In the genomic region with DNA sequence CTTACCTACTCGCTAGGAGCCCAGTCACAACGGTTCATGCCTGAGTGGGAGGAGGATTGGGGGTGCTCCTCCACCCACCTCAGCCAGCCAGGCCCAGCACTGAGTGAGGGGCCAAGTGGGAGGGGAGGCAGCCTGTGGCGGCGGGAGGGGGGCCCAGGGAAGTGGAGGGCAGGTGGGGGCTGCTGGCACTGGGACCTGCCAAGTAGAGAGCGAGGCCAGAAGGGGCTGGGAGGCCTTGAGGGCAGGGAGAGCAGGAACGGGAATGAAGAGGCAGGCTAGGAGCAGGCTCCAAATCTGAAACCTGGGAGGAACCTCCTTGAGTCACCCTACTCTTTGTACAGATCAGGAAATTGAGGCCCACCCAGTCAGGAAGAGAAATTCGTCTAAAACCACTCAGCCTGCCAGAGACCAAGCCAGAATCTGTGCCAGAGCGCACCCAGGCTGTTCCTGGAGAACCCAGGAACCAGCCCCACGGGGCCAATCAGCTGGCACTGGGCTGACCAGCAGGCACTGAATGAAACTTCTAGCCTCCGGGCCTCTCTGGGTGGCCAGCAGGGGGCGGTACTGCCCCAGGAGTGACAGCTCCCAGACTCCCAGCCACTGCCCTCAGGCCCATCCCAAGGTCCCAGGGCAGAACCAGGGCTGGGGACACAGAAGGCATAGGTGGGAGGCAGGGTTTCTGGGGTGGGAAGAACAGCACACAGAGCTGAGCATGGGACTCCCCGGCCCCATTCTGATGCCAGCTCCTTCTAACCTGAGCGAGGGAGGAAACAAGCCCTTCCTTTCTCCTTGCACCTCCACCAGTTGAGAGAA, we compare ENCODE assay signal across 8 cellular contexts. TPM values are rescaled to one million over a fixed set of nuclear protein-coding genes. Genes with fewer than 3 reads are reported as not detected.
A peak's percentile ranks its signal among the peaks of the same experiment; 100 is the strongest.
DNase-seq lines count a peak whose midpoint lies in the region; ATAC-seq lines count a peak whose summit lies in the region.

No MANE protein-coding gene starts in this region.

- peak; percentile 95 for DNase-seq in AG08396 (ENCODE audit: low spot score)
- DNase-seq in NCI-H128 (lab: John Stamatoyannopoulos, UW; ENCODE audit: unreplicated experiment) = peak; percentile 11
- DNase-seq in T-helper 9 cell = peak; percentile 75
- peak; percentile 92 for DNase-seq in astrocyte of the hippocampus (ENCODE audit: low read depth, low spot score)
- DNase-seq in hippocampal formation (lab: John Stamatoyannopoulos, UW) = peak; percentile 75 to 86

- no peaks in the 10 kb centered on the region for H3K27me3 ChIP-seq in skeletal muscle satellite cell (ENCODE audit: control insufficient read depth, insufficient read depth, low read length)

- H3K4me3 ChIP-seq in skeletal muscle satellite cell (ENCODE audit: low read length) = no peak overlapping the region

- peak overlapping the region; percentile 44 for H3K9ac ChIP-seq in skeletal muscle satellite cell (ENCODE audit: low read depth, low read length)

- H3K4me2 ChIP-seq in skeletal muscle satellite cell (ENCODE audit: low read length) = peak overlapping the region; percentile 49

- H3K9me3 ChIP-seq in skeletal muscle satellite cell (replicated peaks; ENCODE audit: low read length) = no peaks in the 10 kb centered on the region

- H3K4me1 ChIP-seq in skeletal muscle satellite cell (ENCODE audit: control insufficient read depth, insufficient read depth, low read length) = peaks cover 50% of the 10 kb centered on the region

- no peaks in the 10 kb centered on the region for H3K36me3 ChIP-seq in skeletal muscle satellite cell (ENCODE audit: insufficient read depth, low read length)

- peak; percentile 30 for ATAC-seq in GM18873 (IDR thresholded peaks at IDR 0.05; ENCODE audit: low FRiP score, unreplicated experiment)
- ATAC-seq in GM19395 (IDR thresholded peaks at IDR 0.05; ENCODE audit: unreplicated experiment) = no peak

RNA-seq across cellular contexts. Expression of a gene that starts 14.8 kb away (rescaled TPM):
- total RNA-seq in skeletal muscle satellite cell (2012; rRNA removed) = 0.87 and 1.3 TPM in 2 replicates

RNA-seq across cellular contexts. Expression of a gene that starts 51.5 kb away (rescaled TPM):
- total RNA-seq in skeletal muscle satellite cell (2012; rRNA removed) = 44.1 and 94.4 TPM in 2 replicates

Comparison
In these comparisons a context has a peak if more than half of its experiments do, and no peak if none do; other contexts are left out.
1. DNase-seq: peak in every context shown above with its lines; median percentile 95 in AG08396; 92 in astrocyte of the hippocampus; 80 in hippocampal formation; 75 in T-helper 9 cell; 11 in NCI-H128.